ENCODE assay signal across 8 cellular contexts in the genomic region with DNA sequence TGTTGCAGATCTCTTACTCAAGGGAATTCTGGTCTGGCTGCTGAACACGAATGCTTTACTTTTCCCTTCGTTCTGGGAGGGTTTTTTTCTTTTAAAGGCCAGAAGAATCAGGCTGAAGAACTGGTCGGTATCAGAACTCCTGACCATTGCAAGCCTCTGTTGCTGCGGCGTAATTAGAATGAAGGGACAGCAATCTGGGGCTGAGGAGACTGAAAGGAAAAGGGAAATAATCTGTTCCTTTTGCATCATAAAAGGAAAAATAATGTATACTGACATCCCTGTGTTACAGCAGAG. TPM values are rescaled to one million over a fixed set of nuclear protein-coding genes. Genes with fewer than 3 reads are reported as not detected.
A peak's percentile ranks its signal among the peaks of the same experiment; 100 is the strongest.
DNase-seq lines count a peak whose midpoint lies in the region; ATAC-seq and TF ChIP-seq lines count a peak whose summit lies in the region.

No MANE protein-coding gene starts in this region.

- H3K23ac ChIP-seq in trophoblast cell (ENCODE audit: low read length): no peak overlapping the region

- H2AFZ ChIP-seq in trophoblast cell (ENCODE audit: insufficient read depth, low read length, poor library complexity): peak overlapping the region; percentile 7

- no peak for TF ChIP-seq CTCF in GM12864 (IDR thresholded peaks at IDR 0.05; ENCODE audit: low read depth, low read length, missing control alignments)

- H3K14ac ChIP-seq in trophoblast cell (ENCODE audit: low read length): peak overlapping the region; percentile 95

- H3K4ac ChIP-seq in trophoblast cell (ENCODE audit: low read depth, low read length): peak overlapping the region; percentile 30

- H3K4me1 ChIP-seq in SJCRH30: no peaks in the 10 kb centered on the region
- H3K4me1 ChIP-seq in trophoblast cell (ENCODE audit: control insufficient read depth in 1 of 2, insufficient read depth in 2 of 2, low read length in 2 of 2): peaks cover 0 to 10% of the 10 kb centered on the region in 2 experiments

- H3K4me2 ChIP-seq in trophoblast cell (ENCODE audit: low read length): peak overlapping the region; percentile 66

- TF ChIP-seq POLR2A in GM18505 (IDR thresholded peaks at IDR 0.05; ENCODE audit: borderline replicate concordance, extremely low read depth, insufficient read depth, insufficient read length): no peak

- H3K79me2 ChIP-seq in trophoblast cell (ENCODE audit: control insufficient read depth, insufficient read depth, low read length, poor library complexity): peaks cover 14% of the 10 kb centered on the region

- peak overlapping the region; percentile 75 for H2BK5ac ChIP-seq in trophoblast cell (ENCODE audit: low read depth, low read length, poor library complexity)

- H3K4me3 ChIP-seq in GM12864 (ENCODE audit: low read depth, low read length) (peak overlapping the region; percentile 87), SJCRH30 (peak overlapping the region; percentile 72), trophoblast cell (ENCODE audit: low read depth, low read length) (peak overlapping the region; percentile 95)

- H3K18ac ChIP-seq in trophoblast cell (ENCODE audit: low read length): peak overlapping the region; percentile 98

- H3K9me3 ChIP-seq in SJCRH30 (replicated peaks): no peaks in the 10 kb centered on the region
- no peaks in the 10 kb centered on the region for H3K9me3 ChIP-seq in trophoblast cell (ENCODE audit: insufficient read depth, low read depth, low read length)

- peak overlapping the region; percentile 70 for H4K91ac ChIP-seq in trophoblast cell (ENCODE audit: low read depth, low read length)

- H2BK12ac ChIP-seq in trophoblast cell (ENCODE audit: low read length): peak overlapping the region; percentile 20

- H3K27ac ChIP-seq in SJCRH30: peak overlapping the region; percentile 51
- peak overlapping the region; percentile 93 for H3K27ac ChIP-seq in trophoblast cell (ENCODE audit: low read depth, low read length)

- H2BK120ac ChIP-seq in trophoblast cell (ENCODE audit: insufficient read depth, low read length, poor library complexity): no peak overlapping the region

- H3K79me1 ChIP-seq in trophoblast cell (ENCODE audit: low read length): peaks cover 13% of the 10 kb centered on the region

- DNase-seq in GM12864 (ENCODE audit: low read depth): no peak
- DNase-seq in SJCRH30: no peak
- peak; percentile 68 for DNase-seq in fibroblast of peridontal ligament (ENCODE audit: extremely low read depth)
- no peak for DNase-seq in trophoblast cell
- no peak for DNase-seq in activated effector memory CD4-positive, alpha-beta T cell treated with Interleukin-2 at 50 U/mL for 16 hours
- DNase-seq in NCI-H128 (lab: John Stamatoyannopoulos, UW; ENCODE audit: unreplicated experiment): no peak

- WGBS in trophoblast cell (ENCODE audit: extremely low coverage, insufficient coverage, insufficient read length): no CpG with 5 or more reads among the region's 5 CpGs

- H3K36me3 ChIP-seq in SJCRH30 (no peaks in the 10 kb centered on the region), trophoblast cell (ENCODE audit: control insufficient read depth in 1 of 2, insufficient read depth in 2 of 2, low read length in 2 of 2) (peaks cover 3% of the 10 kb centered on the region in 2 experiments)

- no peaks in the 10 kb centered on the region for H3K27me3 ChIP-seq in SJCRH30
- H3K27me3 ChIP-seq in trophoblast cell (ENCODE audit: insufficient read depth, low read length): no peaks in the 10 kb centered on the region

- ATAC-seq in GM18505 (IDR thresholded peaks at IDR 0.05; ENCODE audit: unreplicated experiment) (no peak), HG02623 (IDR thresholded peaks at IDR 0.05; ENCODE audit: unreplicated experiment) (no peak)

- peak overlapping the region; percentile 81 for H4K12ac ChIP-seq in trophoblast cell (ENCODE audit: low read depth, low read length)

- peak overlapping the region; percentile 92 for H2AK5ac ChIP-seq in trophoblast cell (ENCODE audit: low read length)

- H4K8ac ChIP-seq in trophoblast cell (ENCODE audit: low read depth, low read length): peak overlapping the region; percentile 87

- peak overlapping the region; percentile 85 for H3K9ac ChIP-seq in trophoblast cell (ENCODE audit: low read length)

RNA-seq across cellular contexts. Expression of a gene that starts 0.7 kb away (rescaled TPM):
- 34.9 and 39.5 TPM in 2 replicates for total RNA-seq in SJCRH30 (2014; rRNA removed; shearing (Covaris generic))
- polyA plus RNA-seq in trophoblast cell (2013): 230 and 232 TPM in 2 replicates
